24 cellular contexts compared by ENCODE assay signal in the genomic region with DNA sequence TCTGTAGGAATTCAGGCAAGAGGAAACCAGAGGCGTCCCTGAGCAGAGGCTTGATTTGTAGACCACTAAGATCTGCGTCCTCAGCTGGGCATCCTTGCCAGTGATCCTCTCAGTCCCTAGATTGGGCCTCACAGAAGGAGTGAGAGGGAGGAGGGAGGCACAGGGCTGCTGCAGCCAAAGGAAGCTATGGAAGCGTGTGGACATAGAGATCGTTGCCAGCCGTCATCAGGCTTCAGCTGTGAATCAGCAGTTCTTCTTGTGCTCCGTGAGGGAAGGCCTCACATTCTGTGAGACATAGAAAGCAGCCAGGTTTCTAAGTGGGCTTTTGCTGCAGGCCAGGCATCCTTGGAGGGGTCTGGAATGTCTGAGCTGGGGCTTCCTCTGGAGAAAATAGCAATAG.
"Had no signal": no experiment of that assay in that cellular context is flagged by ENCODE, and none has a peak within 500 bp of the region (broad histone marks: within the 10 kb centered on the region; RNA-seq: fewer than 3 reads in every experiment).

No MANE protein-coding gene starts in this region.

- H3K27me3 ChIP-seq: body of pancreas had no signal

- H3K4me1 ChIP-seq: body of pancreas had no signal

- H3K27me3 Mint-ChIP-seq: activated naive CD8-positive, alpha-beta T cell treated with anti-CD3 and anti-CD28 coated beads, Interleukin-2, amount 10 ng/mL, durations not matched to agents 7 days and 5 days; central memory CD8-positive, alpha-beta T cell had no signal

- H3K4me1 Mint-ChIP-seq: activated naive CD8-positive, alpha-beta T cell treated with anti-CD3 and anti-CD28 coated beads, Interleukin-2, amount 10 ng/mL, durations not matched to agents 7 days and 5 days; central memory CD8-positive, alpha-beta T cell had no signal

- H3K36me3 Mint-ChIP-seq: activated naive CD8-positive, alpha-beta T cell treated with anti-CD3 and anti-CD28 coated beads, Interleukin-2, amount 10 ng/mL, durations not matched to agents 7 days and 5 days had no signal

- H3K9me3 ChIP-seq: body of pancreas had no signal

- H3K27ac ChIP-seq: body of pancreas, RWPE1 had no signal

- DNase-seq: activated CD4-positive, alpha-beta T cell treated with anti-CD3 and anti-CD28 coated beads for 48 hours; activated CD4-positive, alpha-beta T cell treated with anti-CD3 and anti-CD28 coated beads, Interleukin-2, amount 50 U/mL, for 4 hours; activated CD4-positive, CD25-positive, alpha-beta regulatory T cell treated with anti-CD3 and anti-CD28 coated beads, Interleukin-2, amount 50 U/mL, for 72 hours; activated CD8-positive, alpha-beta memory T cell treated with anti-CD3 and anti-CD28 coated beads, Interleukin-2, amount 50 U/mL, for 48 hours; activated CD8-positive, alpha-beta T cell treated with anti-CD3 and anti-CD28 coated beads, Interleukin-2, amount 10 ng/mL, durations not matched to agents 7 days and 5 days; activated naive CD4-positive, alpha-beta T cell treated with anti-CD3 and anti-CD28 coated beads, Interleukin-2, amount 50 U/mL, for 16 hours; activated naive CD8-positive, alpha-beta T cell treated with anti-CD3 and anti-CD28 coated beads, Interleukin-2, amount 10 ng/mL, durations not matched to agents 7 days and 5 days; activated T-cell treated with anti-CD3 and anti-CD28 coated beads, Interleukin-2, amount 50 U/mL, for 1 hour; aorta; body of pancreas; KG1; NCI-H1048; NCI-H1417; NCI-H1930; NCI-H2171; NCI-H2227 treated with DMSO at 0.1 percent for 48 hours; NCI-H446 treated with DMSO at 0.1 percent for 48 hours; NCI-H526; NCI-H774; SHP77 treated with DMSO at 0.1 percent for 48 hours had no signal

- H3K4me3 ChIP-seq: body of pancreas had no signal

- H3K4me3 Mint-ChIP-seq: activated CD8-positive, alpha-beta T cell treated with anti-CD3 and anti-CD28 coated beads, Interleukin-2, amount 10 ng/mL, durations not matched to agents 7 days and 5 days; activated naive CD8-positive, alpha-beta T cell treated with anti-CD3 and anti-CD28 coated beads, Interleukin-2, amount 10 ng/mL, durations not matched to agents 7 days and 5 days; central memory CD8-positive, alpha-beta T cell; T-helper 1 cell treated with Interleukin-12 subunit alpha and Interleukin-12 subunit beta and Interleukin-4 antibody, amounts not matched to agents 30 μg/mL and 1 μg/mL, for 36 hours had no signal

- H3K27ac Mint-ChIP-seq: activated CD8-positive, alpha-beta T cell treated with anti-CD3 and anti-CD28 coated beads, Interleukin-2, amount 10 ng/mL, durations not matched to agents 7 days and 5 days; activated naive CD8-positive, alpha-beta T cell treated with anti-CD3 and anti-CD28 coated beads, Interleukin-2, amount 10 ng/mL, durations not matched to agents 7 days and 5 days; T-helper 1 cell treated with Interleukin-12 subunit alpha and Interleukin-12 subunit beta and Interleukin-4 antibody, amounts not matched to agents 30 μg/mL and 1 μg/mL, for 36 hours had no signal

- FAIRE-seq: bronchial epithelial cell had no signal

- H3K9me3 Mint-ChIP-seq: activated naive CD8-positive, alpha-beta T cell treated with anti-CD3 and anti-CD28 coated beads, Interleukin-2, amount 10 ng/mL, durations not matched to agents 7 days and 5 days; T-helper 1 cell treated with Interleukin-12 subunit alpha and Interleukin-12 subunit beta and Interleukin-4 antibody, amounts not matched to agents 30 μg/mL and 1 μg/mL, for 36 hours had no signal

- ATAC-seq: activated CD8-positive, alpha-beta T cell treated with anti-CD3 and anti-CD28 coated beads, Interleukin-2, amount 10 ng/mL, durations not matched to agents 7 days and 5 days; body of pancreas had no signal
